ENCODE assay signal across 2 cellular contexts in the genomic region with DNA sequence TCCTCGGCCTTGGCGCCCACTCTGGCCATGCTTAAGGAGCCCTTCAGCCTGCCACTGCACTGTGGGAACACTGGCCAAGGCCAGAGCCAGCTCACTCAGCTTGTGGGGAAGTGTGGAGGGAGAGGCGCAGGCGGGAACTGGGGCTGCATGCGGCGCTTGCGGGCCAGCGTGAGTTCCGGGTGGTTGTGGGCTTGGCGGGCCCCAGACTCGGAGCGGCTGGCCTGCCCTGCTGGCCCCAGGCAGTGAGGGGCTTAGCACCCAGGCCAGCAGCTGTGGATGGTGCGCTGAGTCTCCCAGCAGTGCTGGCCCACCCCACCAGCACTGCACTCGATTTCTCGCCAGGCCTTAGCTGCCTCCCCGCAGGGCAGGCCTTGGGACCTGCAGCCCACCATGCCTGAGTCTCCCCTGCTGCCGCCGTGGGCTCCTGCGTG.
TF ChIP-seq lines count a peak whose summit lies in the region.

No MANE protein-coding gene starts in this region.

TF ChIP-seq in K562, 482 proteins besides CTCF, POLR2A, EP300 and RAD21:
- no peak for TF ChIP-seq ZNF785 (CRISPR knock-in tag; IDR thresholded peaks at IDR 0.05)
- TF ChIP-seq, protein P1, sequence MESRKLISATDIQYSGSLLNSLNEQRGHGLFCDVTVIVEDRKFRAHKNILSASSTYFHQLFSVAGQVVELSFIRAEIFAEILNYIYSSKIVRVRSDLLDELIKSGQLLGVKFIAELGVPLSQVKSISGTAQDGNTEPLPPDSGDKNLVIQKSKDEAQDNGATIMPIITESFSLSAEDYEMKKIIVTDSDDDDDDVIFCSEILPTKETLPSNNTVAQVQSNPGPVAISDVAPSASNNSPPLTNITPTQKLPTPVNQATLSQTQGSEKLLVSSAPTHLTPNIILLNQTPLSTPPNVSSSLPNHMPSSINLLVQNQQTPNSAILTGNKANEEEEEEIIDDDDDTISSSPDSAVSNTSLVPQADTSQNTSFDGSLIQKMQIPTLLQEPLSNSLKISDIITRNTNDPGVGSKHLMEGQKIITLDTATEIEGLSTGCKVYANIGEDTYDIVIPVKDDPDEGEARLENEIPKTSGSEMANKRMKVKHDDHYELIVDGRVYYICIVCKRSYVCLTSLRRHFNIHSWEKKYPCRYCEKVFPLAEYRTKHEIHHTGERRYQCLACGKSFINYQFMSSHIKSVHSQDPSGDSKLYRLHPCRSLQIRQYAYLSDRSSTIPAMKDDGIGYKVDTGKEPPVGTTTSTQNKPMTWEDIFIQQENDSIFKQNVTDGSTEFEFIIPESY (CRISPR knock-in tag; IDR thresholded peaks at IDR 0.05) = 0 out of 2 replicates have a peak, but pooled peaks have one; percentile 15
TF ChIP-seq in K562: peak in this region for 1.

TF ChIP-seq in H1, 55 proteins besides CTCF, POLR2A, EP300 and RAD21:
- no peak for TF ChIP-seq TAF1 (IDR thresholded peaks at IDR 0.05; ENCODE audit: low read depth, low read length)
